1 cellular context compared by ENCODE assay signal in the genomic region with DNA sequence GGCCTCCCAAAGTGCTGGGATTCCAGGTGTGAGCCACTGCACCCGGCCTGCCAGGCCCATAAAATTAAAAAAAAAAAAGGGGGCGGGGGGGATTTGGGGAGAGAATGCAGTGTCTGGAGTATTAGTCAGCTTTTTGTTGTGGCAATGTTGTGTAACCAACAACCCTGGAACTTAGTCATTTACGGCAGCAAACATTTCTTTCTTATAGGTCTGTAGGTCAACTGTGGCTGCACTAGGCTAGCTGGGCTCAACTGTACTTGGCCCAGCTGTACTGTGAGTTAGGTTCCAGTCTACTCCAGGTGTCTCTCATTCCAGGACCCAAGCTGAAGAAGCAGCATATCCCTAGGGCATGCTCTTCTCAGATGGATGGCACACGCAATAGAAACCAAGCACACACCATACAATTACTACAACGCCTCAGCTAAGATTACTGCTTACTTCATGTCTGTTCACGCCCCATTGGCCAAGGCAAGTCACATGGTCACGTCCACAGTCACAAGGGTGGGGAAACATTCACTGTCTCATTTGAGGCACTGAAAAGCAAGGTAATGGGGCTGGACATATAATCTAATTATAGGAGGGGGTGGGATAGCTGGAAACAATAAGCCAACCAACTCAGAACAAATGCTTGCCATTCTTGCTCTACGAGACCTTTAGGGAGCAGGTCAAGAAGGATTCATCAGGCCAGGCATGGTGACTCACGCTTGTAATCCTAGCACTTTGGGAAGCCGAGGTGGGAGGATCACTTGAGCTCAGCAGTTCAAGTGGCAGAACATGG.
TF ChIP-seq lines count a peak whose summit lies in the region.

No MANE protein-coding gene starts in this region.

TF ChIP-seq in H1, 55 proteins besides CTCF, POLR2A, EP300 and RAD21 (continued from another document):
- TF ChIP-seq USF2 (IDR thresholded peaks at IDR 0.05; ENCODE audit: low read length) (peak; percentile 48), HDAC2 (IDR thresholded peaks at IDR 0.05; ENCODE audit: borderline replicate concordance in 1 of 2, low read depth in 2 of 2, low read length in 2 of 2) (no peak), TAF7 (optimal IDR thresholded peaks at IDR 0.05; ENCODE audit: borderline replicate concordance, low read depth, low read length) (no peak), SIN3A (conservative IDR thresholded peaks at IDR 0.05 in 1 of 2, IDR thresholded peaks at IDR 0.05 in 1 of 2; ENCODE audit: low read depth in 1 of 2, low read length in 2 of 2) (no peak), YY1 (IDR thresholded peaks at IDR 0.05; ENCODE audit: low read depth, low read length) (no peak)
